Comparison of ENCODE assay signal across 1 cellular context in the genomic region with DNA sequence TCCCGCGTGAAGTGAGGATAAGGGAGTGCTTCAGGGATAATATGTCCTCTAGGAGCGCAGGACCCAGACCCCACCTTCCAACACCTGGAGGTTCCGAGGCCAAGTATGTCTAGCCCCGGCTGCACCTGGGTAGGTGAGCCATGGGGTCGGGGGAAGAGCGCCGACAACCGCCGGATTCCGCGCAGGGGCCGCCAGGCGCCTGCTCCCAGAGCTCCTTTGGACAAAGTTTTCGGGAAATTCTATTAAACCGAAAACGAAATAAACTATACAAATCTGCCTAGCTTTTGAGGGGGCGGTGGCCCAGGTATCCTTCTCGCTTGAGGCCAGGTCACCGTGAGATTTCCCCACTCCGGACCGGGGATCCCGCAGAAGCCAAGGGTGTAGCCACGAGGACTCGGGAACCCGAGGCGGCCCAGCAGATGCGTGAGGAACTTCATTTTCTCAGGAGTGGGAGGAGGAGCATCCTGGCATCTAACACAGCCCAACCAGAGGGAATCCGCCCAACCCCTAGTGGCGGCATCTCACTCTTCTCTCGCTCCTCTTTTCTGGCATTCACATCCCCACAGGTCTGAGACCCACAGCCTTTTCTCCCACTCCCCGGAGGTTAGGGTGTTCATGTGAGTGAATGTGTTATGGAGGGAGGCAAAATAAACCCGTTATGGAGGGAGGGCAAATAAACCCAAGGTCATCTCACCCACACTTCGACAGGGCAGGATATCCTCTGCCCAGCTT.
TF ChIP-seq lines count a peak whose summit lies in the region.

No MANE protein-coding gene starts in this region.

TF ChIP-seq in HepG2, 621 proteins besides CTCF, POLR2A, EP300 and RAD21:
- TF ChIP-seq ZNF264 (CRISPR knock-in tag; IDR thresholded peaks at IDR 0.05): no peak
- no peak for TF ChIP-seq ZSCAN12 (CRISPR knock-in tag; IDR thresholded peaks at IDR 0.05)
- TF ChIP-seq YEATS2 (CRISPR knock-in tag; IDR thresholded peaks at IDR 0.05; ENCODE audit: borderline replicate concordance): no peak
- TF ChIP-seq DZIP1 (CRISPR knock-in tag; IDR thresholded peaks at IDR 0.05): no peak
- no peak for TF ChIP-seq ZNF17 (CRISPR knock-in tag; IDR thresholded peaks at IDR 0.05)
- TF ChIP-seq ZNF263 (CRISPR knock-in tag; IDR thresholded peaks at IDR 0.05): no peak
- no peak for TF ChIP-seq ZNF432 (CRISPR knock-in tag; IDR thresholded peaks at IDR 0.05; ENCODE audit: borderline replicate concordance)
